Comparison of ENCODE assay signal across 29 cellular contexts in genomic region chr1:97046765-97047411, GRCh38.
"Had no signal": no experiment of that assay in that cellular context is flagged by ENCODE, and none has a peak within 500 bp of the region (broad histone marks: within the 10 kb centered on the region; RNA-seq: fewer than 3 reads in every experiment).

No MANE protein-coding gene starts in this region.

- H3K27me3 ChIP-seq: adrenal gland, brain microvascular endothelial cell, Peyer's patch had no signal

- H3K4me1 ChIP-seq: adrenal gland, Peyer's patch had no signal

- ATAC-seq: activated CD8-positive, alpha-beta T cell treated with anti-CD3 and anti-CD28 coated beads for 36 hours; PC-3 had no signal

- H3K9me3 ChIP-seq: adrenal gland, Peyer's patch had no signal

- FAIRE-seq: astrocyte had no signal

- DNase-seq: activated B cell treated with CpG ODN at 0.5 μM for 24 hours; activated CD4-positive, alpha-beta T cell treated with anti-CD3 and anti-CD28 coated beads for 1 hour; activated CD4-positive, alpha-beta T cell treated with anti-CD3 and anti-CD28 coated beads for 48 hours; activated CD4-positive, alpha-beta T cell treated with anti-CD3 and anti-CD28 coated beads, Interleukin-2, amount 50 U/mL, for 4 hours; activated CD8-positive, alpha-beta T cell treated with anti-CD3 and anti-CD28 coated beads for 36 hours; activated gamma-delta T cell; activated naive CD4-positive, alpha-beta T cell treated with Interleukin-2 at 50 U/mL for 16 hours; activated naive CD8-positive, alpha-beta T cell treated with anti-CD3 and anti-CD28 coated beads, Interleukin-2, amount 10 ng/mL, durations not matched to agents 7 days and 5 days; activated T-cell treated with anti-CD3 and anti-CD28 coated beads, Interleukin-2, amount 50 U/mL, for 1 hour; adrenal gland; brain microvascular endothelial cell; Karpas-422; KBM-7; NCI-H1105; NCI-H1417 treated with DMSO at 0.1 percent for 48 hours; NCI-H1694; NCI-H1930; NCI-H2081 treated with DMSO at 0.1 percent for 48 hours; NCI-H345; NCI-H524 treated with DMSO at 0.1 percent for 48 hours; PC-3; Peyer's patch; RPMI8226; SW 1271; T-helper 1 cell; T-helper 2 cell; T-helper 9 cell had no signal

- H3K27ac ChIP-seq: adrenal gland, brain microvascular endothelial cell, Peyer's patch, VCaP had no signal

- H3K4me3 ChIP-seq: adrenal gland, Peyer's patch had no signal

- H3K36me3 ChIP-seq: adrenal gland, brain microvascular endothelial cell, Peyer's patch had no signal
